ENCODE assay signal across 9 cellular contexts in the genomic region with DNA sequence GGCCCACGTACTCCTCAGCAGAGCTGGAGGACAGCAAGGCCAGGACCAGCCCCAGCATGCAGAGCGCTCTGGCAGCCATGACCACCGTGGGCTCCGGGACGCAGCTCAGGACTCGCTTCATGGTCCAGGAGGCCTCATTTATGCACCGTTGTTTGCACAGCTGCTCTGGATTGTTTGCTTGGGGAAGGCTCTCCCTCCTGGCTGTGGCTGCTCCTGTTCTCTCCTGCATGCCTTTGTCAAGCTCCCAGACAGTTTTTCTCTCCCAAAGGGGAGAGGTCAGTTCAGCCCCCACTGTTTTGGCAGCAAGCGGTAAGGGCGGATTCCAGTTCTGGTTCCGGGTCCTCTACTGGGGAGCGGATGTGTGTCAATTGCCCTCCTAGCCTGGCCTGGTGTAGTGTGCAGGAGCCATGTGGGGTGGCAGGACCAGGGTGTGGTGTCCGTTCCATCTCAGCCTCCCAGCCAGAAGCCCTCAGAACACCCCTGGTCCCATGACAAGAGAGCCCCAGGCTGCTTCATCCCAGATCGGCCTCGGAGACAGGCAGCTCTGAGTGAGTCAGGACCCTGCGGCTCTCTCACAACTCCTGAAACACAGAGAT. TPM values are rescaled to one million over a fixed set of nuclear protein-coding genes. Genes with fewer than 3 reads are reported as not detected.
A peak's percentile ranks its signal among the peaks of the same experiment; 100 is the strongest.
DNase-seq lines count a peak whose midpoint lies in the region; ATAC-seq, FAIRE-seq and TF ChIP-seq lines count a peak whose summit lies in the region.
"Had no signal": no experiment of that assay in that cellular context is flagged by ENCODE, and none has a peak within 500 bp of the region (broad histone marks: within the 10 kb centered on the region; RNA-seq: fewer than 3 reads in every experiment).

A gene with protein sequence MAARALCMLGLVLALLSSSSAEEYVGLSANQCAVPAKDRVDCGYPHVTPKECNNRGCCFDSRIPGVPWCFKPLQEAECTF (minus strand): TSS at position 114 of the 596 bp plus-strand sequence. CDS start 35 bp downstream, at position 79.

- FAIRE-seq in HepG2 (lab: Jason Lieb, UNC) = peak; percentile 83

- intact Hi-C loops in heart left ventricle (cut with DNase I) (loop anchor here in 3 of 10 donors (10.0 kb wide), 1 partner anchor 129 kb away; no protein-coding TSS in a partner anchor), Right ventricle myocardium inferior (cut with DNase I) (no loop called here), HepG2 (cut with micrococcal nuclease; ENCODE audit: unreplicated experiment) (no loop called here)

- H3K9ac ChIP-seq in HepG2 (ENCODE audit: insufficient read depth, low read depth, low read length) = peak within 1 kb of the TSS; percentile 38
- H3K9ac ChIP-seq: parathyroid adenoma had no signal

- in situ Hi-C loops in HepG2 (cut with HindIII; ENCODE audit: extremely low pct_ligation_motif_present, low pct_unique_long_range_greater_than_20kb) = no loop called here

- CTCF ChIA-PET in HepG2 (lab: Yijun Ruan, JAX; ENCODE audit: low intra/inter-chr PET ratio, low total read pairs) = no interaction called here

- H3K36me3 ChIP-seq in heart left ventricle (no peaks in the 10 kb centered on the region), HepG2 (replicated peaks in 1 of 2; ENCODE audit: control insufficient read depth in 1 of 2, insufficient read depth in 2 of 2, low read length in 2 of 2) (no peaks in the 10 kb centered on the region)

- TF ChIP-seq EP300 in HepG2 (IDR thresholded peaks at IDR 0.05; ENCODE audit: low read depth in 2 of 2, low read length in 2 of 2) (peak in 1 of 2 experiments; percentile 54; a peak in 1 of 4 replicates), HepG2 (CRISPR knock-in tag; IDR thresholded peaks at IDR 0.05; ENCODE audit: borderline replicate concordance) (no peak)

- TF ChIP-seq CTCF in heart left ventricle (IDR thresholded peaks at IDR 0.05) (no peak), VCaP (conservative IDR thresholded peaks at IDR 0.05) (no peak), HepG2 (CRISPR knock-in tag; IDR thresholded peaks at IDR 0.05) (peak; percentile 27; the same call in 1 of the 2 replicates)

- H3K79me2 ChIP-seq in HepG2 (ENCODE audit: insufficient read depth, low read length) = no peaks in the 10 kb centered on the region
- H3K79me2 ChIP-seq: parathyroid adenoma had no signal

- peak within 1 kb of the TSS; percentile 83 for H3K4me2 ChIP-seq in HepG2 (ENCODE audit: low read depth, low read length)

- H4K20me1 ChIP-seq in HepG2 (ENCODE audit: insufficient read depth, low read length) = no peaks in the 10 kb centered on the region

- H3K27ac ChIP-seq in heart left ventricle (peak within 1 kb of the TSS in 3 of 12 donors; percentile 10 to 16 (median 13)), VCaP (peak within 1 kb of the TSS; percentile 86), HepG2 (ENCODE audit: extremely low read length, insufficient read depth, low read length) (peak within 1 kb of the TSS; percentile 23)
- H3K27ac ChIP-seq: parathyroid adenoma had no signal

- no peaks in the 10 kb centered on the region for H3K9me3 ChIP-seq in heart left ventricle
- H3K9me3 ChIP-seq in HepG2 (ENCODE audit: low read length) = no peaks in the 10 kb centered on the region

- POLR2A ChIA-PET in HepG2 (lab: Yijun Ruan, JAX) = no interaction called here

- peak within 1 kb of the TSS; percentile 24 for H2AFZ ChIP-seq in HepG2 (ENCODE audit: low read length)
- H2AFZ ChIP-seq: parathyroid adenoma had no signal

- no peak for TF ChIP-seq RAD21 in HepG2 (CRISPR knock-in tag; IDR thresholded peaks at IDR 0.05)

- WGBS in heart left ventricle, 4 donors = 70 to 80% (median 76%) methylated on average over 8 to 15 of the region's 15 CpGs
- WGBS in HepG2 (ENCODE audit: low lambda C conversion rate) = 7% methylated on average over 6 of the region's 15 CpGs

- no peak for TF ChIP-seq POLR2A in heart left ventricle (IDR thresholded peaks at IDR 0.05)
- peak; percentile 37 to 45; a peak in 1 of 4 replicates for TF ChIP-seq POLR2A in HepG2 (IDR thresholded peaks at IDR 0.05; ENCODE audit: insufficient read depth in 1 of 2, low read depth in 2 of 2, low read length in 2 of 2)

- no peaks in the 10 kb centered on the region for H3K27me3 ChIP-seq in heart left ventricle
- no peaks in the 10 kb centered on the region; a peak in 1 of 5 replicates for H3K27me3 ChIP-seq in HepG2 (ENCODE audit: control insufficient read depth in 1 of 2, insufficient read depth in 2 of 2, low read length in 2 of 2)

- peak in 1 of 5 donors; percentile 42 for DNase-seq in heart left ventricle
- no peak for DNase-seq in Right ventricle myocardium inferior (ENCODE audit: missing footprints)
- DNase-seq in HepG2 (ENCODE audit: low spot score) = peak; percentile 84
- no peak for DNase-seq in hippocampal formation (lab: John Stamatoyannopoulos, UW)

- peaks cover 0 to 22% (median 9%) of the 10 kb centered on the region in 12 donors for H3K4me1 ChIP-seq in heart left ventricle
- H3K4me1 ChIP-seq in HepG2 (ENCODE audit: insufficient read depth, low read length) = peaks cover 61% of the 10 kb centered on the region
- H3K4me1 ChIP-seq: parathyroid adenoma had no signal

- BruUV-seq in HepG2 (replicated peaks; lab: Mats Ljungman, UMichigan) = no TSS peak

- ATAC-seq in heart left ventricle = peak; percentile 31 to 86 (median 40)
- ATAC-seq in Right ventricle myocardium inferior = no peak
- ATAC-seq in HepG2 = peak; percentile 85
- no peak for ATAC-seq in GM21723 (IDR thresholded peaks at IDR 0.05; ENCODE audit: unreplicated experiment)
- ATAC-seq in GM18907 (IDR thresholded peaks at IDR 0.05; ENCODE audit: unreplicated experiment) = no peak
- ATAC-seq in HG03354 (IDR thresholded peaks at IDR 0.05; ENCODE audit: poor library complexity, severe bottlenecking, unreplicated experiment) = no peak

- H3K4me3 ChIP-seq in heart left ventricle (peak within 1 kb of the TSS in 1 of 12 donors; percentile 21), HepG2 (replicated peaks in 1 of 3; ENCODE audit: insufficient read depth in 1 of 3, low read depth in 2 of 3, low read length in 3 of 3) (peak within 1 kb of the TSS; percentile 25 to 63 (median 41); a peak in 5 of 6 replicates)

TF ChIP-seq in HepG2, 621 proteins besides CTCF, POLR2A, EP300 and RAD21 (continues in another document):
- TF ChIP-seq KAT8 (CRISPR knock-in tag; IDR thresholded peaks at IDR 0.05) = no peak
- TF ChIP-seq ZNF788 (CRISPR knock-in tag; IDR thresholded peaks at IDR 0.05; ENCODE audit: borderline replicate concordance) = 0 out of 2 replicates have a peak, but pooled peaks have one; percentile 57
- TF ChIP-seq FOXK1 (CRISPR knock-in tag; IDR thresholded peaks at IDR 0.05; ENCODE audit: borderline replicate concordance, low read depth) = no peak
- TF ChIP-seq ZIK1 (CRISPR knock-in tag; IDR thresholded peaks at IDR 0.05; ENCODE audit: borderline replicate concordance, low read depth) = no peak
- no peak for TF ChIP-seq SMAD1 (CRISPR knock-in tag; IDR thresholded peaks at IDR 0.05; ENCODE audit: borderline replicate concordance, low read depth)
- TF ChIP-seq MBNL3 (CRISPR knock-in tag; conservative IDR thresholded peaks at IDR 0.05) = no peak

RNA-seq across cellular contexts. Expression of the gene that starts here (rescaled TPM):
- total RNA-seq in heart left ventricle (10 to 100 TPM in 1 of 9 donors, 1 to 10 TPM in 6, under 1 TPM in 2; 0.75 to 10.8 (median 2.8) TPM), Right ventricle myocardium inferior (3.4 TPM), HepG2 (2016; rRNA removed; fragmentation: Illumina TruSeq; extraction: Trizol) (7.9 and 14.2 TPM in 2 replicates)
- polyA plus RNA-seq in heart left ventricle (1 to 10 TPM; 3.0 to 3.5 TPM), HepG2 (2011; rRNA removed) (26.9 and 27.0 TPM in 2 replicates)
- total RNA-seq in HepG2 (2016; cell fraction: cytosol; rRNA removed; fragmentation: Illumina TruSeq; extraction: Trizol; ENCODE audit: low read depth) = 9.4 and 9.9 TPM in 2 replicates
- 10.8 and 14.1 TPM in 2 replicates for total RNA-seq in HepG2 (2016; cell fraction: insoluble cytoplasmic fraction; rRNA removed; fragmentation: Illumina TruSeq; extraction: Trizol)
- total RNA-seq in HepG2 (2016; cell fraction: membrane; rRNA removed; fragmentation: Illumina TruSeq; extraction: Trizol) = 8.0 and 8.6 TPM in 2 replicates
- total RNA-seq in HepG2 (2016; cell fraction: nucleus; rRNA removed; fragmentation: Illumina TruSeq; extraction: Trizol) = 5.1 and 9.3 TPM in 2 replicates
- 15.9 and 30.0 TPM in 2 replicates for polyA plus RNA-seq in HepG2 (2011; cell fraction: cytosol; rRNA removed)
- polyA plus RNA-seq in HepG2 (2011; cell fraction: nucleus; rRNA removed) = 16.3 and 18.8 TPM in 2 replicates
- 14.9 and 18.1 TPM in 2 replicates for polyA plus RNA-seq in HepG2 (2012)
- 7.3 and 9.3 TPM in 2 replicates for polyA plus RNA-seq in HepG2 (2016; cell fraction: cytosol; fragmentation: Illumina TruSeq; extraction: Trizol; ENCODE audit: low read depth)
- polyA plus RNA-seq in HepG2 (2016; cell fraction: insoluble cytoplasmic fraction; fragmentation: Illumina TruSeq; extraction: Trizol; ENCODE audit: low read depth) = 5.5 and 6.2 TPM in 2 replicates
- 4.6 and 6.5 TPM in 2 replicates for polyA plus RNA-seq in HepG2 (2016; cell fraction: membrane; fragmentation: Illumina TruSeq; extraction: Trizol; ENCODE audit: low read depth)
- 9.5 and 10.5 TPM in 2 replicates for polyA plus RNA-seq in HepG2 (2016; cell fraction: nucleus; fragmentation: Illumina TruSeq; extraction: Trizol; ENCODE audit: insufficient read depth, low read depth)
- 10.8 TPM in 1 of 2 replicates, not detected in the other for polyA minus RNA-seq in HepG2 (2011; rRNA and poly(A)+ RNA removed; ENCODE audit: low replicate concordance)
- polyA minus RNA-seq in HepG2 (2011; cell fraction: cytosol; rRNA and poly(A)+ RNA removed) = 6.5 and 7.7 TPM in 2 replicates
- 0.77 and 1.7 TPM in 2 replicates for polyA minus RNA-seq in HepG2 (2011; cell fraction: nucleus; rRNA and poly(A)+ RNA removed)

Comparison
In these comparisons a context has a peak if more than half of its experiments do, and no peak if none do; other contexts are left out.
1. ATAC-seq: peak in heart left ventricle (4 of 4) and HepG2 (single experiment); none in Right ventricle myocardium inferior (single experiment), GM21723 (single experiment), GM18907 (single experiment) and HG03354 (single experiment).
2. POLR2A ChIP-seq: peak in HepG2 (2 of 2); none in heart left ventricle (0 of 2).